10 cellular contexts compared by ENCODE assay signal in the genomic region with DNA sequence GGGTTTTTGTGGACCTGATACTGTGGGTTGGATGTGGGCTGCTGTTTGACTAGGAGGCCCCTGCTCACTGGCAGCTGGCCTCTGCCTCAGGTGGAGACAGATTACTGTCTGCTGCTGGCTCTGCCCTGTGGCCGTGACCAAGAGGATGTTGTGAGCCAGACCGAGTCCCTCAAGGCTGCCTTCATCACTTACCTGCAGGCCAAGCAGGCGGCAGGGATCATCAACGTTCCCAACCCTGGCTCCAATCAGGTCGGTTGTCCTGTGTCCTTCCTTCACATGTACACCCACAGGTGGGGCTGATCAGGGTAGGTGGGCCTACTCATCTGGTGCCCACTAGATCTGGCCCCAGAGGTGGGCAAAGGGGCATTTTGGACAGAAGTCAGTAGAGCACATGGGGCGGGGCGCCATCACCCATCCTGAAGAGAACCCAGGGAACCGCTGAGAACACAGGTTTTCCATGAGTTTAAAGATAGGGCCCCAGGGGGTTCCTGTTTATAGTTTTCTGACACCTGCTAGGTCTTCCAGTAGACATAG. TPM values are rescaled to one million over a fixed set of nuclear protein-coding genes. Genes with fewer than 3 reads are reported as not detected.
DNase-seq lines count a peak whose midpoint lies in the region; ATAC-seq and TF ChIP-seq lines count a peak whose summit lies in the region.
"Had no signal": no experiment of that assay in that cellular context is flagged by ENCODE, and none has a peak within 500 bp of the region (broad histone marks: within the 10 kb centered on the region; RNA-seq: fewer than 3 reads in every experiment).

No MANE protein-coding gene starts in this region.

- H3K4me3 Mint-ChIP-seq in T-helper 17 cell, result no peak overlapping the region
- no peak overlapping the region for H3K4me3 Mint-ChIP-seq in stimulated activated naive B cell treated with anti-CD40 and anti-IgM and Interleukin-4, amounts not matched to agents 10 μg/mL and 1 μg/mL and 100 μg/mL, for 72 hours

- peak overlapping the region; percentile 50 for H3K27ac ChIP-seq in layer of hippocampus (ENCODE audit: low read depth, low read length)

- no peaks in the 10 kb centered on the region for H3K9me3 Mint-ChIP-seq in stimulated activated naive B cell treated with anti-CD40 and anti-IgM and Interleukin-4, amounts not matched to agents 10 μg/mL and 1 μg/mL and 100 μg/mL, for 72 hours

- peaks cover 8% of the 10 kb centered on the region for H3K4me1 Mint-ChIP-seq in T-helper 17 cell
- H3K4me1 Mint-ChIP-seq in stimulated activated naive B cell treated with anti-CD40 and anti-IgM and Interleukin-4, amounts not matched to agents 10 μg/mL and 1 μg/mL and 100 μg/mL, for 72 hours, result peaks cover 14 to 16% of the 10 kb centered on the region in 2 donors

- in situ Hi-C loops in GM13976 (cut with MboI; ENCODE audit: low sequenced_read_pairs, unreplicated experiment), result no loop called here

- no peak for TF ChIP-seq CTCF in GM13976 (IDR thresholded peaks at IDR 0.05; ENCODE audit: borderline replicate concordance, control extremely low read depth, extremely low read depth, insufficient read depth, missing control alignments)

- no peaks in the 10 kb centered on the region for H3K27me3 ChIP-seq in layer of hippocampus (ENCODE audit: control insufficient read depth, insufficient read depth, low read length)

- H3K27ac Mint-ChIP-seq in T-helper 17 cell, result peak overlapping the region; percentile 91
- H3K27ac Mint-ChIP-seq in stimulated activated naive B cell treated with anti-CD40 and anti-IgM and Interleukin-4, amounts not matched to agents 10 μg/mL and 1 μg/mL and 100 μg/mL, for 72 hours, result peak overlapping the region; percentile 63

- ATAC-seq in T-helper 17 cell, result no peak
- ATAC-seq in stimulated activated naive B cell treated with anti-CD40 and anti-IgM and Interleukin-4, amounts not matched to agents 10 μg/mL and 1 μg/mL and 100 μg/mL, for 72 hours (replicated peaks), result peak; percentile 62 to 70
- no peak for ATAC-seq in GM19035 (IDR thresholded peaks at IDR 0.05; ENCODE audit: unreplicated experiment)

- DNase-seq in GM13976 (ENCODE audit: low spot score), result peak; percentile 32
- DNase-seq in T-helper 17 cell, result no peak
- no peak for DNase-seq in stimulated activated naive B cell treated with anti-CD40 and anti-IgM and Interleukin-4, amounts not matched to agents 10 μg/mL and 1 μg/mL and 100 μg/mL, for 72 hours
- DNase-seq in anterior cingulate cortex (lab: John Stamatoyannopoulos, UW), result no peak
- DNase-seq in NCI-H1092 (lab: John Stamatoyannopoulos, UW), result no peak
- DNase-seq: activated CD4-positive, CD25-positive, alpha-beta regulatory T cell treated with anti-CD3 and anti-CD28 coated beads, Interleukin-2, amount 50 U/mL, for 72 hours; aorta; RPMI8226 had no signal

- no peaks in the 10 kb centered on the region for H3K9me3 ChIP-seq in T-helper 17 cell (ENCODE audit: control insufficient read depth, low read length, poor library complexity, severe bottlenecking)

- peaks cover 5% of the 10 kb centered on the region for H3K36me3 Mint-ChIP-seq in T-helper 17 cell (ENCODE audit: low read depth)
- peaks cover 48 to 73% of the 10 kb centered on the region in 2 donors for H3K36me3 Mint-ChIP-seq in stimulated activated naive B cell treated with anti-CD40 and anti-IgM and Interleukin-4, amounts not matched to agents 10 μg/mL and 1 μg/mL and 100 μg/mL, for 72 hours

- H3K27me3 Mint-ChIP-seq in T-helper 17 cell, result no peaks in the 10 kb centered on the region
- no peaks in the 10 kb centered on the region for H3K27me3 Mint-ChIP-seq in stimulated activated naive B cell treated with anti-CD40 and anti-IgM and Interleukin-4, amounts not matched to agents 10 μg/mL and 1 μg/mL and 100 μg/mL, for 72 hours

RNA-seq across cellular contexts. Expression of gene ZBTB17, which starts 37.2 kb away (rescaled TPM):
- 10 to 100 TPM; 71.7 to 99.0 TPM for total RNA-seq in T-helper 17 cell

Comparison
In these comparisons a context has a peak if more than half of its experiments do, and no peak if none do; other contexts are left out.
1. ATAC-seq: peak in stimulated activated naive B cell treated with anti-CD40 and anti-IgM and Interleukin-4, amounts not matched to agents 10 μg/mL and 1 μg/mL and 100 μg/mL, for 72 hours (2 of 2); none in T-helper 17 cell (single experiment) and GM19035 (single experiment).